ENCODE assay signal across 8 cellular contexts in genomic region chr1:6260961-6261614, GRCh38. TPM values are rescaled to one million over a fixed set of nuclear protein-coding genes. Genes with fewer than 3 reads are reported as not detected.
DNase-seq lines count a peak whose midpoint lies in the region; TF ChIP-seq lines count a peak whose summit lies in the region.

Gene GPR153 (minus strand): TSS chr1:6261098. CDS start chr1:6254905, 6,193 bp downstream.

- no peak within 1 kb of the TSS for H3K27ac ChIP-seq in SU-DHL-6 (ENCODE audit: low read depth, low read length)

- no peaks in the 10 kb centered on the region for H3K27me3 ChIP-seq in SU-DHL-6 (ENCODE audit: low read length)

- H3K9me3 ChIP-seq in SU-DHL-6 (ENCODE audit: insufficient read depth, low read length) = no peaks in the 10 kb centered on the region

- no peak for DNase-seq in CD14-positive monocyte (ENCODE audit: low spot score)
- peak; percentile 71 for DNase-seq in HEK293T (ENCODE audit: extremely low spot score)
- DNase-seq in astrocyte of the spinal cord (ENCODE audit: low read depth, low spot score) = peak; percentile 25
- DNase-seq in immature natural killer cell = peak; percentile 44 to 53 (median 51)
- DNase-seq in stimulated activated CD4-positive, alpha-beta T cell treated with anti-CD3 and anti-CD28 coated beads, Interleukin-2, amount 100 ng/mL, for 24 hours = peak; percentile 62 to 74
- no peak for DNase-seq in effector CD4-positive, alpha-beta T cell
- DNase-seq in HT-29 (ENCODE audit: low spot score) = no peak

- H3K27ac Mint-ChIP-seq in CD14-positive monocyte = no peak within 1 kb of the TSS
- H3K27ac Mint-ChIP-seq in immature natural killer cell = no peak within 1 kb of the TSS

- H3K9me2 ChIP-seq in SU-DHL-6 (replicated peaks; ENCODE audit: insufficient read depth, low read length) = no peaks in the 10 kb centered on the region

- peak within 1 kb of the TSS; percentile 72 to 77 for H3K4me3 Mint-ChIP-seq in CD14-positive monocyte
- peak within 1 kb of the TSS; percentile 60 to 83 (median 74) for H3K4me3 Mint-ChIP-seq in immature natural killer cell

- H3F3A ChIP-seq in SU-DHL-6 (ENCODE audit: insufficient read depth) = no peaks in the 10 kb centered on the region

- no peak for TF ChIP-seq CTCF in CD14-positive monocyte (IDR thresholded peaks at IDR 0.05)
- TF ChIP-seq CTCF in SU-DHL-6 (IDR thresholded peaks at IDR 0.05; ENCODE audit: insufficient read depth, low read length, poor library complexity, severe bottlenecking) = no peak
- TF ChIP-seq CTCF in astrocyte of the spinal cord (IDR thresholded peaks at IDR 0.05; ENCODE audit: low read depth, low read length) = no peak

- H3K36me3 ChIP-seq in SU-DHL-6 (ENCODE audit: low read length) = no peaks in the 10 kb centered on the region

- H3K27me3 Mint-ChIP-seq in CD14-positive monocyte (ENCODE audit: low read depth in 3 of 3) (peaks cover 27 to 54% (median 33%) of the 10 kb centered on the region in 3 donors), immature natural killer cell (ENCODE audit: low read depth in 3 of 3) (peaks cover 0 to 7% (median 0%) of the 10 kb centered on the region in 3 donors)

- H3K4me1 Mint-ChIP-seq in CD14-positive monocyte (peaks cover 11% of the 10 kb centered on the region), immature natural killer cell (peaks cover 6 to 10% of the 10 kb centered on the region in 2 donors)

- peak within 1 kb of the TSS; percentile 64 for H3K4me2 ChIP-seq in SU-DHL-6 (ENCODE audit: low read depth, low read length, poor library complexity, severe bottlenecking)

- H3K36me3 Mint-ChIP-seq in CD14-positive monocyte (peaks cover 0 to 4% of the 10 kb centered on the region in 2 donors), immature natural killer cell (no peaks in the 10 kb centered on the region)

- H3K9me3 Mint-ChIP-seq in CD14-positive monocyte (peaks cover 0 to 1% (median 0%) of the 10 kb centered on the region in 7 donors), immature natural killer cell (no peaks in the 10 kb centered on the region)

- peak within 1 kb of the TSS; percentile 74 for H2AFZ ChIP-seq in SU-DHL-6 (ENCODE audit: low read depth, low read length, severe bottlenecking)

- intact Hi-C loops in CD14-positive monocyte (cut with micrococcal nuclease) = no loop called here

- peak within 1 kb of the TSS; percentile 51 for H3K9ac ChIP-seq in SU-DHL-6 (ENCODE audit: low read length)

- no peaks in the 10 kb centered on the region for H4K20me1 ChIP-seq in SU-DHL-6 (ENCODE audit: low read depth, low read length)

- CTCF ChIA-PET in HEK293T (lab: Yijun Ruan, JAX) = no interaction called here

- in situ Hi-C loops in astrocyte of the spinal cord (cut with HindIII; ENCODE audit: low sequenced_read_pairs) = no loop called here

- H3K79me2 ChIP-seq in SU-DHL-6 (ENCODE audit: insufficient read depth, low read length) = no peaks in the 10 kb centered on the region

- POLR2A ChIA-PET in HEK293T (lab: Yijun Ruan, JAX) = no interaction called here

- H3K4me3 ChIP-seq in SU-DHL-6 (ENCODE audit: insufficient read depth, low read length, poor library complexity, severe bottlenecking) = peak within 1 kb of the TSS; percentile 67
- H3K4me3 ChIP-seq in astrocyte of the spinal cord (ENCODE audit: low read depth, low read length) = peak within 1 kb of the TSS; percentile 46

TF ChIP-seq in HEK293T, 16 proteins besides CTCF, POLR2A, EP300 and RAD21:
- TF ChIP-seq HDGF (IDR thresholded peaks at IDR 0.05; ENCODE audit: borderline replicate concordance) (no peak), CTBP1 (IDR thresholded peaks at IDR 0.05; ENCODE audit: borderline replicate concordance) (no peak), ARNT (IDR thresholded peaks at IDR 0.05) (no peak)

RNA-seq across cellular contexts. Expression of gene GPR153, which starts in this region (rescaled TPM):
- polyA plus RNA-seq in CD14-positive monocyte = under 1 TPM in 1 of 2 donors, not detected in 1; 0.04 TPM
- polyA plus RNA-seq in immature natural killer cell = 1 to 10 TPM in 1 of 3 donors, under 1 TPM in 2; 0.58 to 1.5 (median 0.68) TPM
- total RNA-seq in HT-29 (2014; rRNA removed; shearing (Covaris generic)) = 4.1 and 4.8 TPM in 2 replicates

Comparison
In these comparisons a context has a peak if more than half of its experiments do, and no peak if none do; other contexts are left out.
1. DNase-seq: peak in HEK293T (single experiment), astrocyte of the spinal cord (single experiment), immature natural killer cell (3 of 3) and stimulated activated CD4-positive, alpha-beta T cell treated with anti-CD3 and anti-CD28 coated beads, Interleukin-2, amount 100 ng/mL, for 24 hours (2 of 2); none in CD14-positive monocyte (single experiment), effector CD4-positive, alpha-beta T cell (single experiment) and HT-29 (single experiment).